Comparison of ENCODE assay signal across 2 cellular contexts in the genomic region with DNA sequence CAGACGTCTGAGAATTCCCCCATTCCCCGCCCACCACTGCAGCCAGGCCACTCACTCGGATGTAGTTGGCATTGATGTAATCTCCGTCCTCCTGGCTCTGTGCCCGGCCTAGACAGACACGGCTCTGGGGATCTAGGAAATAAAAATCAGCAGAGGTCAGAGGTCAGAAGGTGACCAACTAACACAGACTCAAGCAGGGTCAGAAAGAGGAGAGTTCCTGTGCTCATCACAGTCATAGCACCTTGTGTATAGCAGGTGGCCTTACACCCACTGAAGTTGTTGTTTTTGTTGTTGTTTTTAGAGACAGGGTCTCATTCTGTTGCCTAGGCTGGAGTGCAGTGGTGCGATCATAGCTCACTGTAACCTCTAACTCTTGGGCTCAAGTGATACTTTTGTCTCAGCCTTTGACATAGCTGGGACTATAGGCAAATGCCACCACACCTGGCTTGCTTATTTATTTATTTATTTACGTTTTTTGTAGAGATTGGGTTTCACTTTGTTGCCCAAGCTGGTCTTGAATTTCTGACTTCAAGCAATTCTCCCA.
TF ChIP-seq lines count a peak whose summit lies in the region.

No MANE protein-coding gene starts in this region.

TF ChIP-seq in H1, 55 proteins besides CTCF, POLR2A, EP300 and RAD21 (continues in another document):
- TF ChIP-seq FOSL1 (IDR thresholded peaks at IDR 0.05; ENCODE audit: insufficient read depth, low read depth, low read length) (no peak), SIX5 (IDR thresholded peaks at IDR 0.05; ENCODE audit: low read depth, low read length) (no peak), KDM4A (IDR thresholded peaks at IDR 0.05; ENCODE audit: low read depth, low read length, severe bottlenecking) (no peak), PHF8 (conservative IDR thresholded peaks at IDR 0.05; ENCODE audit: low read depth, low read length) (no peak), SIN3A (conservative IDR thresholded peaks at IDR 0.05 in 1 of 2, IDR thresholded peaks at IDR 0.05 in 1 of 2; ENCODE audit: low read depth in 1 of 2, low read length in 2 of 2) (no peak), EZH2 (IDR thresholded peaks at IDR 0.05; ENCODE audit: low read depth, low read length, severe bottlenecking) (no peak), EGR1 (IDR thresholded peaks at IDR 0.05; ENCODE audit: borderline replicate concordance, low read depth, low read length) (no peak), CBX5 (IDR thresholded peaks at IDR 0.05; ENCODE audit: low read depth, low read length) (no peak), BACH1 (IDR thresholded peaks at IDR 0.05; ENCODE audit: low read length) (no peak), CTBP2 (IDR thresholded peaks at IDR 0.05; ENCODE audit: borderline replicate concordance, insufficient read depth, insufficient read length, low read length) (no peak)
- TF ChIP-seq, protein P1, sequence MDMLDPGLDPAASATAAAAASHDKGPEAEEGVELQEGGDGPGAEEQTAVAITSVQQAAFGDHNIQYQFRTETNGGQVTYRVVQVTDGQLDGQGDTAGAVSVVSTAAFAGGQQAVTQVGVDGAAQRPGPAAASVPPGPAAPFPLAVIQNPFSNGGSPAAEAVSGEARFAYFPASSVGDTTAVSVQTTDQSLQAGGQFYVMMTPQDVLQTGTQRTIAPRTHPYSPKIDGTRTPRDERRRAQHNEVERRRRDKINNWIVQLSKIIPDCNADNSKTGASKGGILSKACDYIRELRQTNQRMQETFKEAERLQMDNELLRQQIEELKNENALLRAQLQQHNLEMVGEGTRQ (IDR thresholded peaks at IDR 0.05; ENCODE audit: low read length): no peak
- TF ChIP-seq, protein P2, sequence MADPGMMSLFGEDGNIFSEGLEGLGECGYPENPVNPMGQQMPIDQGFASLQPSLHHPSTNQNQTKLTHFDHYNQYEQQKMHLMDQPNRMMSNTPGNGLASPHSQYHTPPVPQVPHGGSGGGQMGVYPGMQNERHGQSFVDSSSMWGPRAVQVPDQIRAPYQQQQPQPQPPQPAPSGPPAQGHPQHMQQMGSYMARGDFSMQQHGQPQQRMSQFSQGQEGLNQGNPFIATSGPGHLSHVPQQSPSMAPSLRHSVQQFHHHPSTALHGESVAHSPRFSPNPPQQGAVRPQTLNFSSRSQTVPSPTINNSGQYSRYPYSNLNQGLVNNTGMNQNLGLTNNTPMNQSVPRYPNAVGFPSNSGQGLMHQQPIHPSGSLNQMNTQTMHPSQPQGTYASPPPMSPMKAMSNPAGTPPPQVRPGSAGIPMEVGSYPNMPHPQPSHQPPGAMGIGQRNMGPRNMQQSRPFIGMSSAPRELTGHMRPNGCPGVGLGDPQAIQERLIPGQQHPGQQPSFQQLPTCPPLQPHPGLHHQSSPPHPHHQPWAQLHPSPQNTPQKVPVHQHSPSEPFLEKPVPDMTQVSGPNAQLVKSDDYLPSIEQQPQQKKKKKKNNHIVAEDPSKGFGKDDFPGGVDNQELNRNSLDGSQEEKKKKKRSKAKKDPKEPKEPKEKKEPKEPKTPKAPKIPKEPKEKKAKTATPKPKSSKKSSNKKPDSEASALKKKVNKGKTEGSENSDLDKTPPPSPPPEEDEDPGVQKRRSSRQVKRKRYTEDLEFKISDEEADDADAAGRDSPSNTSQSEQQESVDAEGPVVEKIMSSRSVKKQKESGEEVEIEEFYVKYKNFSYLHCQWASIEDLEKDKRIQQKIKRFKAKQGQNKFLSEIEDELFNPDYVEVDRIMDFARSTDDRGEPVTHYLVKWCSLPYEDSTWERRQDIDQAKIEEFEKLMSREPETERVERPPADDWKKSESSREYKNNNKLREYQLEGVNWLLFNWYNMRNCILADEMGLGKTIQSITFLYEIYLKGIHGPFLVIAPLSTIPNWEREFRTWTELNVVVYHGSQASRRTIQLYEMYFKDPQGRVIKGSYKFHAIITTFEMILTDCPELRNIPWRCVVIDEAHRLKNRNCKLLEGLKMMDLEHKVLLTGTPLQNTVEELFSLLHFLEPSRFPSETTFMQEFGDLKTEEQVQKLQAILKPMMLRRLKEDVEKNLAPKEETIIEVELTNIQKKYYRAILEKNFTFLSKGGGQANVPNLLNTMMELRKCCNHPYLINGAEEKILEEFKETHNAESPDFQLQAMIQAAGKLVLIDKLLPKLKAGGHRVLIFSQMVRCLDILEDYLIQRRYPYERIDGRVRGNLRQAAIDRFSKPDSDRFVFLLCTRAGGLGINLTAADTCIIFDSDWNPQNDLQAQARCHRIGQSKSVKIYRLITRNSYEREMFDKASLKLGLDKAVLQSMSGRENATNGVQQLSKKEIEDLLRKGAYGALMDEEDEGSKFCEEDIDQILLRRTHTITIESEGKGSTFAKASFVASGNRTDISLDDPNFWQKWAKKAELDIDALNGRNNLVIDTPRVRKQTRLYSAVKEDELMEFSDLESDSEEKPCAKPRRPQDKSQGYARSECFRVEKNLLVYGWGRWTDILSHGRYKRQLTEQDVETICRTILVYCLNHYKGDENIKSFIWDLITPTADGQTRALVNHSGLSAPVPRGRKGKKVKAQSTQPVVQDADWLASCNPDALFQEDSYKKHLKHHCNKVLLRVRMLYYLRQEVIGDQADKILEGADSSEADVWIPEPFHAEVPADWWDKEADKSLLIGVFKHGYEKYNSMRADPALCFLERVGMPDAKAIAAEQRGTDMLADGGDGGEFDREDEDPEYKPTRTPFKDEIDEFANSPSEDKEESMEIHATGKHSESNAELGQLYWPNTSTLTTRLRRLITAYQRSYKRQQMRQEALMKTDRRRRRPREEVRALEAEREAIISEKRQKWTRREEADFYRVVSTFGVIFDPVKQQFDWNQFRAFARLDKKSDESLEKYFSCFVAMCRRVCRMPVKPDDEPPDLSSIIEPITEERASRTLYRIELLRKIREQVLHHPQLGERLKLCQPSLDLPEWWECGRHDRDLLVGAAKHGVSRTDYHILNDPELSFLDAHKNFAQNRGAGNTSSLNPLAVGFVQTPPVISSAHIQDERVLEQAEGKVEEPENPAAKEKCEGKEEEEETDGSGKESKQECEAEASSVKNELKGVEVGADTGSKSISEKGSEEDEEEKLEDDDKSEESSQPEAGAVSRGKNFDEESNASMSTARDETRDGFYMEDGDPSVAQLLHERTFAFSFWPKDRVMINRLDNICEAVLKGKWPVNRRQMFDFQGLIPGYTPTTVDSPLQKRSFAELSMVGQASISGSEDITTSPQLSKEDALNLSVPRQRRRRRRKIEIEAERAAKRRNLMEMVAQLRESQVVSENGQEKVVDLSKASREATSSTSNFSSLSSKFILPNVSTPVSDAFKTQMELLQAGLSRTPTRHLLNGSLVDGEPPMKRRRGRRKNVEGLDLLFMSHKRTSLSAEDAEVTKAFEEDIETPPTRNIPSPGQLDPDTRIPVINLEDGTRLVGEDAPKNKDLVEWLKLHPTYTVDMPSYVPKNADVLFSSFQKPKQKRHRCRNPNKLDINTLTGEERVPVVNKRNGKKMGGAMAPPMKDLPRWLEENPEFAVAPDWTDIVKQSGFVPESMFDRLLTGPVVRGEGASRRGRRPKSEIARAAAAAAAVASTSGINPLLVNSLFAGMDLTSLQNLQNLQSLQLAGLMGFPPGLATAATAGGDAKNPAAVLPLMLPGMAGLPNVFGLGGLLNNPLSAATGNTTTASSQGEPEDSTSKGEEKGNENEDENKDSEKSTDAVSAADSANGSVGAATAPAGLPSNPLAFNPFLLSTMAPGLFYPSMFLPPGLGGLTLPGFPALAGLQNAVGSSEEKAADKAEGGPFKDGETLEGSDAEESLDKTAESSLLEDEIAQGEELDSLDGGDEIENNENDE (IDR thresholded peaks at IDR 0.05; ENCODE audit: insufficient replicate concordance, low read length): no peak
- TF ChIP-seq, protein P3, sequence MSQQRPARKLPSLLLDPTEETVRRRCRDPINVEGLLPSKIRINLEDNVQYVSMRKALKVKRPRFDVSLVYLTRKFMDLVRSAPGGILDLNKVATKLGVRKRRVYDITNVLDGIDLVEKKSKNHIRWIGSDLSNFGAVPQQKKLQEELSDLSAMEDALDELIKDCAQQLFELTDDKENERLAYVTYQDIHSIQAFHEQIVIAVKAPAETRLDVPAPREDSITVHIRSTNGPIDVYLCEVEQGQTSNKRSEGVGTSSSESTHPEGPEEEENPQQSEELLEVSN (IDR thresholded peaks at IDR 0.05): no peak

TF ChIP-seq in WTC11, 78 proteins besides CTCF, POLR2A, EP300 and RAD21:
- TF ChIP-seq CREM (CRISPR knock-in tag; IDR thresholded peaks at IDR 0.05) (no peak), SMAD3 (CRISPR knock-in tag; IDR thresholded peaks at IDR 0.05; ENCODE audit: borderline replicate concordance) (no peak), TEAD1 (CRISPR knock-in tag; IDR thresholded peaks at IDR 0.05) (no peak), ZNF219 (CRISPR knock-in tag; IDR thresholded peaks at IDR 0.05; ENCODE audit: borderline replicate concordance) (no peak), JAZF1 (CRISPR knock-in tag; IDR thresholded peaks at IDR 0.05) (no peak), HMGA2 (CRISPR knock-in tag; IDR thresholded peaks at IDR 0.05) (no peak), CBFB (CRISPR knock-in tag; IDR thresholded peaks at IDR 0.05; ENCODE audit: low read depth) (no peak), KAT7 (CRISPR knock-in tag; IDR thresholded peaks at IDR 0.05; ENCODE audit: borderline replicate concordance) (no peak), IRF2 (CRISPR knock-in tag; IDR thresholded peaks at IDR 0.05; ENCODE audit: borderline replicate concordance, low read depth) (no peak), ZNF138 (CRISPR knock-in tag; conservative IDR thresholded peaks at IDR 0.05) (no peak), ZNF423 (CRISPR knock-in tag; IDR thresholded peaks at IDR 0.05) (no peak), SOX15 (CRISPR knock-in tag; IDR thresholded peaks at IDR 0.05) (no peak)
- TF ChIP-seq, protein P4, sequence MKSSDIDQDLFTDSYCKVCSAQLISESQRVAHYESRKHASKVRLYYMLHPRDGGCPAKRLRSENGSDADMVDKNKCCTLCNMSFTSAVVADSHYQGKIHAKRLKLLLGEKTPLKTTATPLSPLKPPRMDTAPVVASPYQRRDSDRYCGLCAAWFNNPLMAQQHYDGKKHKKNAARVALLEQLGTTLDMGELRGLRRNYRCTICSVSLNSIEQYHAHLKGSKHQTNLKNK (CRISPR knock-in tag; IDR thresholded peaks at IDR 0.05): no peak
- TF ChIP-seq, protein P5, sequence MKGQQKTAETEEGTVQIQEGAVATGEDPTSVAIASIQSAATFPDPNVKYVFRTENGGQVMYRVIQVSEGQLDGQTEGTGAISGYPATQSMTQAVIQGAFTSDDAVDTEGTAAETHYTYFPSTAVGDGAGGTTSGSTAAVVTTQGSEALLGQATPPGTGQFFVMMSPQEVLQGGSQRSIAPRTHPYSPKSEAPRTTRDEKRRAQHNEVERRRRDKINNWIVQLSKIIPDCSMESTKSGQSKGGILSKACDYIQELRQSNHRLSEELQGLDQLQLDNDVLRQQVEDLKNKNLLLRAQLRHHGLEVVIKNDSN (CRISPR knock-in tag; IDR thresholded peaks at IDR 0.05): no peak
- TF ChIP-seq, protein P6, sequence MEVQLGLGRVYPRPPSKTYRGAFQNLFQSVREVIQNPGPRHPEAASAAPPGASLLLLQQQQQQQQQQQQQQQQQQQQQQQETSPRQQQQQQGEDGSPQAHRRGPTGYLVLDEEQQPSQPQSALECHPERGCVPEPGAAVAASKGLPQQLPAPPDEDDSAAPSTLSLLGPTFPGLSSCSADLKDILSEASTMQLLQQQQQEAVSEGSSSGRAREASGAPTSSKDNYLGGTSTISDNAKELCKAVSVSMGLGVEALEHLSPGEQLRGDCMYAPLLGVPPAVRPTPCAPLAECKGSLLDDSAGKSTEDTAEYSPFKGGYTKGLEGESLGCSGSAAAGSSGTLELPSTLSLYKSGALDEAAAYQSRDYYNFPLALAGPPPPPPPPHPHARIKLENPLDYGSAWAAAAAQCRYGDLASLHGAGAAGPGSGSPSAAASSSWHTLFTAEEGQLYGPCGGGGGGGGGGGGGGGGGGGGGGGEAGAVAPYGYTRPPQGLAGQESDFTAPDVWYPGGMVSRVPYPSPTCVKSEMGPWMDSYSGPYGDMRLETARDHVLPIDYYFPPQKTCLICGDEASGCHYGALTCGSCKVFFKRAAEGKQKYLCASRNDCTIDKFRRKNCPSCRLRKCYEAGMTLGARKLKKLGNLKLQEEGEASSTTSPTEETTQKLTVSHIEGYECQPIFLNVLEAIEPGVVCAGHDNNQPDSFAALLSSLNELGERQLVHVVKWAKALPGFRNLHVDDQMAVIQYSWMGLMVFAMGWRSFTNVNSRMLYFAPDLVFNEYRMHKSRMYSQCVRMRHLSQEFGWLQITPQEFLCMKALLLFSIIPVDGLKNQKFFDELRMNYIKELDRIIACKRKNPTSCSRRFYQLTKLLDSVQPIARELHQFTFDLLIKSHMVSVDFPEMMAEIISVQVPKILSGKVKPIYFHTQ (CRISPR knock-in tag; IDR thresholded peaks at IDR 0.05): no peak
- TF ChIP-seq, protein P7, sequence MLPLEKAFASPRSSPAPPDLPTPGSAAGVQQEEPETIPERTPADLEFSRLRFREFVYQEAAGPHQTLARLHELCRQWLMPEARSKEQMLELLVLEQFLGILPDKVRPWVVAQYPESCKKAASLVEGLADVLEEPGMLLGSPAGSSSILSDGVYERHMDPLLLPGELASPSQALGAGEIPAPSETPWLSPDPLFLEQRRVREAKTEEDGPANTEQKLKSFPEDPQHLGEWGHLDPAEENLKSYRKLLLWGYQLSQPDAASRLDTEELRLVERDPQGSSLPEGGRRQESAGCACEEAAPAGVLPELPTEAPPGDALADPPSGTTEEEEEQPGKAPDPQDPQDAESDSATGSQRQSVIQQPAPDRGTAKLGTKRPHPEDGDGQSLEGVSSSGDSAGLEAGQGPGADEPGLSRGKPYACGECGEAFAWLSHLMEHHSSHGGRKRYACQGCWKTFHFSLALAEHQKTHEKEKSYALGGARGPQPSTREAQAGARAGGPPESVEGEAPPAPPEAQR (CRISPR knock-in tag; IDR thresholded peaks at IDR 0.05): no peak
- TF ChIP-seq, protein P8, sequence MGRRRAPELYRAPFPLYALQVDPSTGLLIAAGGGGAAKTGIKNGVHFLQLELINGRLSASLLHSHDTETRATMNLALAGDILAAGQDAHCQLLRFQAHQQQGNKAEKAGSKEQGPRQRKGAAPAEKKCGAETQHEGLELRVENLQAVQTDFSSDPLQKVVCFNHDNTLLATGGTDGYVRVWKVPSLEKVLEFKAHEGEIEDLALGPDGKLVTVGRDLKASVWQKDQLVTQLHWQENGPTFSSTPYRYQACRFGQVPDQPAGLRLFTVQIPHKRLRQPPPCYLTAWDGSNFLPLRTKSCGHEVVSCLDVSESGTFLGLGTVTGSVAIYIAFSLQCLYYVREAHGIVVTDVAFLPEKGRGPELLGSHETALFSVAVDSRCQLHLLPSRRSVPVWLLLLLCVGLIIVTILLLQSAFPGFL (CRISPR knock-in tag; IDR thresholded peaks at IDR 0.05; ENCODE audit: borderline replicate concordance): no peak
- TF ChIP-seq, protein P9, sequence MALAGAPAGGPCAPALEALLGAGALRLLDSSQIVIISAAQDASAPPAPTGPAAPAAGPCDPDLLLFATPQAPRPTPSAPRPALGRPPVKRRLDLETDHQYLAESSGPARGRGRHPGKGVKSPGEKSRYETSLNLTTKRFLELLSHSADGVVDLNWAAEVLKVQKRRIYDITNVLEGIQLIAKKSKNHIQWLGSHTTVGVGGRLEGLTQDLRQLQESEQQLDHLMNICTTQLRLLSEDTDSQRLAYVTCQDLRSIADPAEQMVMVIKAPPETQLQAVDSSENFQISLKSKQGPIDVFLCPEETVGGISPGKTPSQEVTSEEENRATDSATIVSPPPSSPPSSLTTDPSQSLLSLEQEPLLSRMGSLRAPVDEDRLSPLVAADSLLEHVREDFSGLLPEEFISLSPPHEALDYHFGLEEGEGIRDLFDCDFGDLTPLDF (CRISPR knock-in tag; IDR thresholded peaks at IDR 0.05): no peak
